Comparison of ENCODE assay signal across 9 cellular contexts in the genomic region with DNA sequence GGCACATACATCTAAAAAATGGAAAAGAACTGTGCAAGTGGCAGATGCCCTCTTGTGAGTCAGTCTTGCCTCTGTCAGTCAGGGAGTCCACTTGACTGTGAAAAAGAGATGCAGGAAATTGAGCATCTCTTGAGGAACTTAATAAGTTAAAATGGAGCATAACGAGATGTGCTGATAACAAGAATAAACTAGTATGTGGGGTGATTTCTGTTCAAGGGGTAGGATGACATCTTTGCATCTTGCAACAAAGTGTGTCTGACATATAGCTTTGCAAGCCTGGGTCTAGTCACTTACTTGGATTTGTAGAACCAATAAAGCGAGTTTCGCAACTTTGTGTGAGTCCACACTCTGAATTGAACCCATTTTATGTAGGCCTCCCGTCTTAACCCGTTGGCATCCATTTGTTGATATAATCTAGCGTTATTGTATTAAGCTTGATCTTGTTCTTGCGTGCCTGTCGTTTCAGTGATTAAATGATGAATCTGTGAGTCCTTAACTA. TPM values are rescaled to one million over a fixed set of nuclear protein-coding genes. Genes with fewer than 3 reads are reported as not detected.
DNase-seq lines count a peak whose midpoint lies in the region; ATAC-seq and TF ChIP-seq lines count a peak whose summit lies in the region.
"Had no signal": no experiment of that assay in that cellular context is flagged by ENCODE, and none has a peak within 500 bp of the region (broad histone marks: within the 10 kb centered on the region; RNA-seq: fewer than 3 reads in every experiment).

No MANE protein-coding gene starts in this region.

- no peak for TF ChIP-seq CTCF in BE2C (IDR thresholded peaks at IDR 0.05; ENCODE audit: low read depth, low read length)

- no peak overlapping the region for H3K27ac ChIP-seq in mesodermal cell (ENCODE audit: low read depth, low read length, severe bottlenecking)

- no peak for ATAC-seq in activated naive CD4-positive, alpha-beta T cell treated with anti-CD3 and anti-CD28 coated beads, Interleukin-2, amount 50 U/mL, for 72 hours
- no peak for ATAC-seq in GM21529 (IDR thresholded peaks at IDR 0.05; ENCODE audit: unreplicated experiment)

- no peaks in the 10 kb centered on the region for H3K27me3 ChIP-seq in BE2C

- H3K36me3 ChIP-seq in BE2C (peaks cover 8% of the 10 kb centered on the region; the same call in 1 of the 2 replicates), mesodermal cell (ENCODE audit: control insufficient read depth, insufficient read depth, low read length) (no peaks in the 10 kb centered on the region)

- WGBS in mesodermal cell (ENCODE audit: insufficient coverage in 2 of 2), 2 experiments = 92 to 97% methylated on average over 3 to 5 of the region's 8 CpGs

- H3K9me3 Mint-ChIP-seq in activated naive CD4-positive, alpha-beta T cell treated with anti-CD3 and anti-CD28 coated beads, Interleukin-2, amount 50 U/mL, for 72 hours = no peaks in the 10 kb centered on the region

- H3K4me3 ChIP-seq in BE2C (ENCODE audit: low read depth, low read length) (peak overlapping the region; percentile 91), mesodermal cell (ENCODE audit: extremely low read depth, insufficient read depth, low read length, poor library complexity, severe bottlenecking) (peak overlapping the region; percentile 66)

- DNase-seq in BE2C (no peak), HT1080 (ENCODE audit: low read depth) (peak; percentile 41), mucosa of gallbladder (ENCODE audit: low spot score) (no peak), NCI-H345 treated with DMSO at 0.1 percent for 48 hours (lab: John Stamatoyannopoulos, UW; ENCODE audit: unreplicated experiment) (no peak), midbrain (lab: John Stamatoyannopoulos, UW) (no peak)
- DNase-seq in activated naive CD4-positive, alpha-beta T cell treated with anti-CD3 and anti-CD28 coated beads, Interleukin-2, amount 50 U/mL, for 72 hours (ENCODE audit: low spot score in 2 of 2) = no peak
- DNase-seq: stimulated activated CD4-positive, alpha-beta T cell treated with anti-CD3 and anti-CD28 coated beads, Interleukin-12 subunit alpha, Interleukin-12 subunit beta, amount 100 ng/mL, for 4 hours had no signal

- peaks cover 0 to 15% of the 10 kb centered on the region in 2 donors for H3K36me3 Mint-ChIP-seq in activated naive CD4-positive, alpha-beta T cell treated with anti-CD3 and anti-CD28 coated beads, Interleukin-2, amount 50 U/mL, for 72 hours

- H3K4me1 ChIP-seq in BE2C (peaks cover 29% of the 10 kb centered on the region), mesodermal cell (ENCODE audit: control insufficient read depth, insufficient read depth, low read length, poor library complexity, severe bottlenecking) (peaks cover 52% of the 10 kb centered on the region)

- H3K9me3 ChIP-seq in BE2C (no peaks in the 10 kb centered on the region), mesodermal cell (ENCODE audit: control insufficient read depth, low read length) (no peaks in the 10 kb centered on the region)

- peak overlapping the region; percentile 8 to 93 for H3K27ac Mint-ChIP-seq in activated naive CD4-positive, alpha-beta T cell treated with anti-CD3 and anti-CD28 coated beads, Interleukin-2, amount 50 U/mL, for 72 hours

RNA-seq across cellular contexts. Expression of a gene that starts 2.2 kb away (rescaled TPM):
- 19.5 TPM for polyA plus RNA-seq in BE2C (2012; ENCODE audit: insufficient read depth, insufficient read length, low read depth)
- 31.1 and 38.0 TPM in 2 replicates for total RNA-seq in HT1080 (2014; rRNA removed; shearing (Covaris generic))
- 33.9 and 50.6 TPM in 2 replicates for polyA plus RNA-seq in HT1080 (2015; cell fraction: cytosol; rRNA removed)
- 60.2 and 69.7 TPM in 2 replicates for polyA plus RNA-seq in HT1080 (2015; cell fraction: nucleus; rRNA removed)
- total RNA-seq in activated naive CD4-positive, alpha-beta T cell treated with anti-CD3 and anti-CD28 coated beads, Interleukin-2, amount 50 U/mL, for 72 hours = 10 to 100 TPM; 71.4 to 81.4 TPM
- polyA plus RNA-seq in mesodermal cell (2013, experiment 1 of 2) = 41.5 TPM
- 46.2 TPM for polyA plus RNA-seq in mesodermal cell (2013, experiment 2 of 2)
- 81.2 TPM for total RNA-seq in mucosa of gallbladder
